ENCODE assay signal across 8 cellular contexts in the genomic region with DNA sequence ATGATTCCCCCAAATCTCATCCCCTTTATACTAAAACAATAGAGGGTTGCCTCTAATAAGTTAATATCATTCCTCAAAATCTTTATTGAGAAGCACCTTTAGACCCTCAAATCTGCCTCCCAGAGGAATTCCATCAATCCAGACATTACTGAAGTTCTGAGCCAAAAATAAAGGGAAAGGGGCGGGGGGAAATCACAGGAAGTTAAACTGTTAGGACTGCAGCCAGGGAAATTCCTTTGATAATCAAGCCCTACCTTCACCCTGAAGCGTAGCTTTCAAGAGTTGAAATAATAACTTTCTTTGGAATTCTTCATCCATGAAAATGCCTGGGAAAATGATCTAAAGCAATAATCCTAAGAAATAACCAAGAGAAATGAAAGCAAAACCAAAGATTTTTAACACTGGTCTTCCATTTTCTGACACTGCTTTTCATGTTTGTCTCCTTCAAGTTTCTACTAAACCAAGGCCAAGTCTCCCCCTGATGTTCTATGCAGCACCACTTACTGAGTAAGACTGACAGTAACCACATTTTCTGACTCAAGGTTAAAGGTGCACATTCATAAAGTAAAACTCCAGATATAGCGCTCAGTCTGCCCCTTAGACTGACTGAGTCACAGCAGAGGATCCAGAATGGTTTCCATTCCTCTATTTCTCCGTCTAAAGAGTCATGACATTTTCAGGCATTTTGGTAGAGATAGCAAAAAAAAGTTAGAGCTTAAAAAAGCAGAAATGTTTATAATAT.
DNase-seq lines count a peak whose midpoint lies in the region; ATAC-seq and TF ChIP-seq lines count a peak whose summit lies in the region.

No MANE protein-coding gene starts in this region.

- H3K27me3 ChIP-seq in heart left ventricle (no peaks in the 10 kb centered on the region), SJCRH30 (no peaks in the 10 kb centered on the region)

- TF ChIP-seq POLR2A in heart left ventricle (IDR thresholded peaks at IDR 0.05) = no peak

- no peaks in the 10 kb centered on the region for H3K36me3 ChIP-seq in heart left ventricle
- H3K36me3 ChIP-seq in SJCRH30 = no peaks in the 10 kb centered on the region

- H3K4me1 ChIP-seq in heart left ventricle (peaks cover 0 to 56% (median 18%) of the 10 kb centered on the region in 12 donors), SJCRH30 (no peaks in the 10 kb centered on the region)

- intact Hi-C loops in heart left ventricle (cut with DNase I) = loop anchor here in 7 of 10 donors (2.0 to 10.0 kb wide), 13 partner anchors 77 to 395 kb away; partner anchors contain the start of gene TCF4 (in 4 of the 7)

- H3K27ac Mint-ChIP-seq in stimulated activated naive CD8-positive, alpha-beta T cell treated with anti-CD3 and anti-CD28 coated beads, Interleukin-15, Interleukin-2, amounts not matched to agents 100 ng/mL and 50 ng/mL, for 24 hours = no peak overlapping the region

- H3K27ac ChIP-seq in heart left ventricle (peak overlapping the region; percentile 52 to 94 (median 86)), SJCRH30 (no peak overlapping the region)

- no peak for TF ChIP-seq CTCF in heart left ventricle (IDR thresholded peaks at IDR 0.05)

- H3K4me3 Mint-ChIP-seq in stimulated activated naive CD8-positive, alpha-beta T cell treated with anti-CD3 and anti-CD28 coated beads, Interleukin-15, Interleukin-2, amounts not matched to agents 100 ng/mL and 50 ng/mL, for 24 hours = peak overlapping the region; percentile 8

- peak overlapping the region in 11 of 12 donors; percentile 1 to 50 (median 34) for H3K4me3 ChIP-seq in heart left ventricle
- H3K4me3 ChIP-seq in SJCRH30 = no peak overlapping the region

- peaks cover 24% of the 10 kb centered on the region for H3K4me1 Mint-ChIP-seq in stimulated activated naive CD8-positive, alpha-beta T cell treated with anti-CD3 and anti-CD28 coated beads, Interleukin-15, Interleukin-2, amounts not matched to agents 100 ng/mL and 50 ng/mL, for 24 hours (ENCODE audit: low read depth)

- H3K27me3 Mint-ChIP-seq in stimulated activated naive CD8-positive, alpha-beta T cell treated with anti-CD3 and anti-CD28 coated beads, Interleukin-15, Interleukin-2, amounts not matched to agents 100 ng/mL and 50 ng/mL, for 24 hours = no peaks in the 10 kb centered on the region

- 28 to 39% (median 34%) methylated on average over 4 of the region's 4 CpGs for WGBS in heart left ventricle, 4 donors

- peaks cover 3% of the 10 kb centered on the region for H3K9me3 Mint-ChIP-seq in stimulated activated naive CD8-positive, alpha-beta T cell treated with anti-CD3 and anti-CD28 coated beads, Interleukin-15, Interleukin-2, amounts not matched to agents 100 ng/mL and 50 ng/mL, for 24 hours

- no peaks in the 10 kb centered on the region for H3K36me3 Mint-ChIP-seq in stimulated activated naive CD8-positive, alpha-beta T cell treated with anti-CD3 and anti-CD28 coated beads, Interleukin-15, Interleukin-2, amounts not matched to agents 100 ng/mL and 50 ng/mL, for 24 hours (ENCODE audit: low read depth)

- no peaks in the 10 kb centered on the region for H3K9me3 ChIP-seq in heart left ventricle
- no peaks in the 10 kb centered on the region for H3K9me3 ChIP-seq in SJCRH30 (replicated peaks)

- peak; percentile 89 for DNase-seq in RPMI7951 (ENCODE audit: low read depth)
- DNase-seq in heart left ventricle = peak in 2 of 5 donors; percentile 40 to 63
- no peak for DNase-seq in NCI-H1092 treated with DMSO at 0.1 percent for 48 hours (lab: John Stamatoyannopoulos, UW)
- DNase-seq in iPS-NIHi7 (ENCODE audit: extremely low spot score) = no peak
- DNase-seq in SJCRH30 = no peak

- peak; percentile 86 for ATAC-seq in GM18907 (IDR thresholded peaks at IDR 0.05; ENCODE audit: unreplicated experiment)
- ATAC-seq in HG02870 (IDR thresholded peaks at IDR 0.05; ENCODE audit: unreplicated experiment) = peak; percentile 99
- peak in 2 of 4 donors; percentile 45 to 64 for ATAC-seq in heart left ventricle
